ENCODE assay signal across 8 cellular contexts in the genomic region with DNA sequence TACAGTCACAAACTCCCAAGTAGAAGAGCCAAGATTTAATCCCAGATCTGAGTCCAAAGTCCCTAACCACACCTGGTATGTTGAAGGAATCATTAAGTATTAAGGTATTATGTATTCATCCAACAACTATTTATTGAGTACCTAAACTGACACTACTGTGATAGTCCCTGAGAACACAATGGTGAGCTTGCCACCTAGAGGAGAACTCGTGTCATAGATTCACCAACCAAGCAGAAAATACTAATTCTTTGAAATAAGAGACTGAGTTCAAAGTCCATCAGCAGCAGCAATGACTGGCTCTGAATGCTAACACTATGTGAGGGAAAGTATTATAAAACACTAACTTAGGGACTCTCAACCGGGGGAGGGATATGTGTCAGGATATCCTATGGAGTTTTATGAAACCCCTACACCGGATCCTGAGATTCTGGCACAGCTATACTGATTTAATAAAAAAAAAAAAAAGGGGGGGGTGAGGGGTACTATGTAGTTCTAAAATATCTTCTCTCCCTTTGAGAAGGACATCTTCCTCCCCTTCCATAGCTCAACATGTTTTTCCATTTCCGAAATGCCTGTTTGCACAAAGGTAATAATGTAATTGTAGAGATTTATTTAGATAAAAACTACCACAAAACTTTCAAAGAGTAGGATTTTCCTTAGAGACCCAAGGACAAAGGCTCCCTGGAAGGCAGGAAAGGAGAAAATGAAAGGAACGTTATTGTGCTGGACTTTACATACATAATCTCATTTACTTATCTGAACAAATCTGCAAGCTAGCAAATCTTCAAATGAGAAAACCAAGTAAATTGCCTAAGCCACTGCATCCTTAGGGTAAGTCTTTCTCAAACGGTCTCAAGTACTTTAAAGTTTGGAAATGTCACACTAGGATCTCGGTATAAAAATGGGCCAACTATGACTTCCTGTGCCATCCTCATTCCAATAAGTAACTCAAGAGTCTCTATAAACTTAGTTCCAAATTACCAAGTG. TPM values are rescaled to one million over a fixed set of nuclear protein-coding genes. Genes with fewer than 3 reads are reported as not detected.
DNase-seq lines count a peak whose midpoint lies in the region; ATAC-seq and TF ChIP-seq lines count a peak whose summit lies in the region.

No MANE protein-coding gene starts in this region.

- H3K4me1 Mint-ChIP-seq in CD8-positive, alpha-beta memory T cell, result peaks cover 63 to 69% (median 69%) of the 10 kb centered on the region in 3 donors
- H3K4me1 Mint-ChIP-seq in brain, result peaks cover 71% of the 10 kb centered on the region

- no peaks in the 10 kb centered on the region for H3K27me3 Mint-ChIP-seq in CD8-positive, alpha-beta memory T cell
- H3K27me3 Mint-ChIP-seq in brain, result peaks cover 3% of the 10 kb centered on the region

- ATAC-seq in GM18861 (IDR thresholded peaks at IDR 0.05; ENCODE audit: unreplicated experiment), result peak; percentile 59
- ATAC-seq in HG02623 (IDR thresholded peaks at IDR 0.05; ENCODE audit: unreplicated experiment), result no peak

- intact Hi-C loops in stomach (cut with DNase I; ENCODE audit: low total_unique reads), result no loop called here

- peak; percentile 61 to 68 for TF ChIP-seq CTCF in brain (conservative IDR thresholded peaks at IDR 0.05)
- TF ChIP-seq CTCF in stomach (IDR thresholded peaks at IDR 0.05), result peak in 5 of 7 experiments; percentile 36 to 62 (median 50)

- H3K36me3 ChIP-seq in CD8-positive, alpha-beta memory T cell (ENCODE audit: insufficient read depth, low read length), result no peaks in the 10 kb centered on the region
- H3K36me3 ChIP-seq in stomach, result no peaks in the 10 kb centered on the region

- DNase-seq in CD8-positive, alpha-beta memory T cell, result peak in 2 of 5 donors; percentile 45 to 46
- DNase-seq in HK-2 (ENCODE audit: unreplicated experiment) (peak; percentile 30), OCI-M1 (lab: John Stamatoyannopoulos, UW) (peak; percentile 84), kidney glomerular epithelial cell (lab: John Stamatoyannopoulos, UW) (peak; percentile 77), stomach (no peak)

- WGBS in stomach, 5 donors, result 8 to 20% (median 11%) methylated on average over 7 of the region's 7 CpGs

- H3K36me3 Mint-ChIP-seq in CD8-positive, alpha-beta memory T cell, result peaks cover 0 to 25% (median 4%) of the 10 kb centered on the region in 3 donors
- peaks cover 4% of the 10 kb centered on the region for H3K36me3 Mint-ChIP-seq in brain

- POLR2A ChIA-PET in CD8-positive, alpha-beta memory T cell (lab: Charles Lee), result no interaction called here

- TF ChIP-seq POLR2A in stomach (IDR thresholded peaks at IDR 0.05), result no peak

- H3K4me1 ChIP-seq in CD8-positive, alpha-beta memory T cell (ENCODE audit: insufficient read depth, low read length), result peaks cover 58% of the 10 kb centered on the region
- H3K4me1 ChIP-seq in stomach, result peaks cover 63 to 93% (median 74%) of the 10 kb centered on the region in 4 donors

- H3K4me3 ChIP-seq in CD8-positive, alpha-beta memory T cell (ENCODE audit: low read length), result peak overlapping the region; percentile 76
- H3K4me3 ChIP-seq in stomach, result peak overlapping the region; percentile 79 to 90 (median 85)

- H3K27me3 ChIP-seq in CD8-positive, alpha-beta memory T cell (ENCODE audit: insufficient read depth, low read length, poor library complexity, severe bottlenecking), result no peaks in the 10 kb centered on the region
- no peaks in the 10 kb centered on the region for H3K27me3 ChIP-seq in stomach

- H3K27ac ChIP-seq in CD8-positive, alpha-beta memory T cell (ENCODE audit: low read depth, low read length), result peak overlapping the region; percentile 86
- H3K27ac ChIP-seq in stomach, result peak overlapping the region in 4 of 5 donors; percentile 93 to 94 (median 94)

- no peaks in the 10 kb centered on the region for H3K9me3 Mint-ChIP-seq in CD8-positive, alpha-beta memory T cell
- H3K9me3 Mint-ChIP-seq in brain, result peaks cover 0 to 2% (median 0%) of the 10 kb centered on the region in 5 experiments

- TF ChIP-seq EP300 in stomach (IDR thresholded peaks at IDR 0.05), result no peak

- peak overlapping the region; percentile 85 to 99 (median 96) for H3K27ac Mint-ChIP-seq in CD8-positive, alpha-beta memory T cell
- H3K27ac Mint-ChIP-seq in brain, result peak overlapping the region; percentile 92 to 99 (median 96)

- no peaks in the 10 kb centered on the region for H3K9me3 ChIP-seq in CD8-positive, alpha-beta memory T cell (ENCODE audit: low read length)
- H3K9me3 ChIP-seq in stomach, result no peaks in the 10 kb centered on the region

- peak overlapping the region; percentile 89 to 99 (median 97) for H3K4me3 Mint-ChIP-seq in CD8-positive, alpha-beta memory T cell
- H3K4me3 Mint-ChIP-seq in brain, result peak overlapping the region; percentile 80 to 98 (median 95)

- CTCF ChIA-PET in CD8-positive, alpha-beta memory T cell (lab: Charles Lee), result interaction anchor here (0.8 to 2.2 kb wide), 8 partner anchors 9 to 200 kb away, joined by 3 to 6 read pairs (median 3); no protein-coding TSS in a partner anchor

RNA-seq across cellular contexts. Expression of a gene that starts 1.5 kb away (rescaled TPM):
- 100 to 1,000 TPM; 110 to 113 TPM for total RNA-seq in CD8-positive, alpha-beta memory T cell
- 147 TPM for polyA plus RNA-seq in CD8-positive, alpha-beta memory T cell
- polyA plus RNA-seq in brain (ENCODE audit: insufficient read depth, low read depth, low replicate concordance) (76.5 TPM), stomach (10 to 100 TPM; 35.7 to 79.1 (median 56.5) TPM)
- total RNA-seq in stomach, result 100 to 1,000 TPM in 3 of 5 donors, 10 to 100 TPM in 2; 65.8 to 260 (median 111) TPM

RNA-seq across cellular contexts. Expression of a gene that starts 17.2 kb away (rescaled TPM):
- not detected for total RNA-seq in CD8-positive, alpha-beta memory T cell
- polyA plus RNA-seq in CD8-positive, alpha-beta memory T cell, result not detected
- polyA plus RNA-seq in brain (ENCODE audit: insufficient read depth, low read depth, low replicate concordance), result not detected
- 100 to 1,000 TPM in 1 of 5 donors, 10 to 100 TPM in 1, not detected in 3; 41.6 to 130 TPM for total RNA-seq in stomach
- polyA plus RNA-seq in stomach, result 10 to 100 TPM in 2 of 3 donors, not detected in 1; 19.0 to 65.5 TPM

RNA-seq across cellular contexts. Expression of a gene that starts 56.6 kb away (rescaled TPM):
- 100 to 1,000 TPM in 1 of 2 experiments, 10 to 100 TPM in 1; 96.4 to 101 TPM for total RNA-seq in CD8-positive, alpha-beta memory T cell
- 65.3 TPM for polyA plus RNA-seq in CD8-positive, alpha-beta memory T cell
- 70.9 TPM for polyA plus RNA-seq in brain (ENCODE audit: insufficient read depth, low read depth, low replicate concordance)
- total RNA-seq in stomach, result 100 to 1,000 TPM in 1 of 5 donors, 10 to 100 TPM in 4; 20.5 to 111 (median 59.5) TPM
- polyA plus RNA-seq in stomach, result 10 to 100 TPM; 49.9 to 59.5 (median 54.1) TPM
